18 cellular contexts compared by ENCODE assay signal in the genomic region with DNA sequence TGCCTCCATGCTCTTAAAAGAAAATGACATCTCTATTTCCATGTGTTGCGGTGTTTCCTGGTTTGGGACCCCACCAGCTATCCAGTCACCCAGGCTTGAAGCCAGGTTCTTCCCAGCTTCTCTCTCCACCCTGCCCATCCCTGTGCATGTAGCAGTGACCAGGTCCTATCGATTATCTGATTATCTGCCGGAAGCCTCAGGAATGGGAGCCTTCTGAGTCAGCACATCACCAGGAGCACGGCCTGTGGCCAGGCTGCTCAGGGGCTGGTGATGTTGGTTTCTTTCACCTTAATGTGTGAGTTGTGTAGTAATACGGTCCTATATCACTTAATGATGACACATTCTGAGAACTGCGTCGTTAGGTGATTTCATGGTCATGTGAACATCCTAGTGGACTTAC. TPM values are rescaled to one million over a fixed set of nuclear protein-coding genes. Genes with fewer than 3 reads are reported as not detected.
DNase-seq lines count a peak whose midpoint lies in the region; ATAC-seq, FAIRE-seq and TF ChIP-seq lines count a peak whose summit lies in the region.
"Had no signal": no experiment of that assay in that cellular context is flagged by ENCODE, and none has a peak within 500 bp of the region (broad histone marks: within the 10 kb centered on the region; RNA-seq: fewer than 3 reads in every experiment).

No MANE protein-coding gene starts in this region.

- H3K9me3 Mint-ChIP-seq in activated T-helper 17 cell treated with anti-CD3 and anti-CD28 coated beads, Interleukin-2, amount 50 U/mL, for 72 hours = no peaks in the 10 kb centered on the region
- no peaks in the 10 kb centered on the region for H3K9me3 Mint-ChIP-seq in type B pancreatic cell
- H3K9me3 Mint-ChIP-seq: CD8-positive, alpha-beta T cell; IgD-negative memory B cell had no signal

- H3K36me3 ChIP-seq in mammary epithelial cell (ENCODE audit: insufficient read depth, low read length) (no peaks in the 10 kb centered on the region), breast epithelium (no peaks in the 10 kb centered on the region), H1 (ENCODE audit: control insufficient read depth in 2 of 4, insufficient read depth in 4 of 4, low read length in 3 of 4) (no peaks in the 10 kb centered on the region)

- no peak for FAIRE-seq in H1 (lab: Jason Lieb, UNC)
- FAIRE-seq: H54 had no signal

- H3K9me3 ChIP-seq in mammary epithelial cell (replicated peaks; ENCODE audit: insufficient read depth, low read length) = no peaks in the 10 kb centered on the region
- no peaks in the 10 kb centered on the region for H3K9me3 ChIP-seq in breast epithelium
- H3K9me3 ChIP-seq in H1 (ENCODE audit: insufficient read depth in 2 of 2, low read depth in 1 of 2, low read length in 1 of 2) = no peaks in the 10 kb centered on the region
- H3K9me3 ChIP-seq: A549; BLaER1 treated with 17β-estradiol and CSF1 and Interleukin-3, amounts not matched to agents 10 nM and 100 nM had no signal

- no TSS peak for BruUV-seq in mammary epithelial cell (replicated peaks; lab: Mats Ljungman, UMichigan)

- H3K27me3 ChIP-seq in mammary epithelial cell (ENCODE audit: insufficient read depth, low read length) (no peaks in the 10 kb centered on the region), breast epithelium (no peaks in the 10 kb centered on the region), H1 (replicated peaks in 1 of 4; ENCODE audit: control insufficient read depth in 3 of 4, extremely low read depth in 1 of 4, insufficient read depth in 3 of 4, low read length in 3 of 4) (no peaks in the 10 kb centered on the region; a peak in 1 of 7 replicates)
- H3K27me3 ChIP-seq: BLaER1 treated with 17β-estradiol and CSF1 and Interleukin-3, amounts not matched to agents 10 nM and 100 nM had no signal

- peaks cover 20% of the 10 kb centered on the region for H3K4me1 Mint-ChIP-seq in activated T-helper 17 cell treated with anti-CD3 and anti-CD28 coated beads, Interleukin-2, amount 50 U/mL, for 72 hours
- H3K4me1 Mint-ChIP-seq in type B pancreatic cell (ENCODE audit: unreplicated experiment) = peaks cover 33% of the 10 kb centered on the region

- no peak overlapping the region for H2BK5ac ChIP-seq in H1 (ENCODE audit: low read depth, low read length)

- H3K23me2 ChIP-seq in H1 (ENCODE audit: low read depth, low read length) = no peaks in the 10 kb centered on the region

- no peak overlapping the region for H3K4me3 ChIP-seq in mammary epithelial cell (replicated peaks in 1 of 3; ENCODE audit: insufficient read depth in 1 of 3, low read depth in 2 of 3, low read length in 3 of 3)
- H3K4me3 ChIP-seq in breast epithelium = no peak overlapping the region
- no peak overlapping the region for H3K4me3 ChIP-seq in H1 (ENCODE audit: extremely low read depth in 1 of 4, insufficient read depth in 2 of 4, low read depth in 3 of 4, low read length in 4 of 4)
- H3K4me3 ChIP-seq: A549; BLaER1 treated with 17β-estradiol and CSF1 and Interleukin-3, amounts not matched to agents 10 nM and 100 nM; GM12878; GM23248 had no signal

- no peak overlapping the region for H2BK15ac ChIP-seq in H1 (ENCODE audit: low read length)

- H4K20me1 ChIP-seq in mammary epithelial cell (ENCODE audit: insufficient read depth, low read length) (peaks cover 2% of the 10 kb centered on the region), H1 (replicated peaks in 1 of 2; ENCODE audit: control insufficient read depth in 1 of 2, insufficient read depth in 2 of 2, low read length in 2 of 2) (peaks cover 19 to 40% of the 10 kb centered on the region in 2 experiments)

- DNase-seq in mammary epithelial cell = peak; percentile 21
- no peak for DNase-seq in breast epithelium (ENCODE audit: low spot score in 2 of 2)
- no peak for DNase-seq in H1 (ENCODE audit: low read depth in 1 of 2, low spot score in 2 of 2)
- no peak for DNase-seq in type B pancreatic cell (ENCODE audit: extremely low spot score, unreplicated experiment)
- DNase-seq in T1000 (lab: John Stamatoyannopoulos, UW) = no peak
- no peak for DNase-seq in HuH-7.5 (ENCODE audit: low spot score)

- H3K27ac Mint-ChIP-seq in activated T-helper 17 cell treated with anti-CD3 and anti-CD28 coated beads, Interleukin-2, amount 50 U/mL, for 72 hours = peak overlapping the region; percentile 17
- peak overlapping the region; percentile 71 for H3K27ac Mint-ChIP-seq in type B pancreatic cell
- H3K27ac Mint-ChIP-seq: CD8-positive, alpha-beta T cell; IgD-negative memory B cell had no signal

- peak overlapping the region; percentile 36; the same call in 1 of the 2 replicates for H4K8ac ChIP-seq in H1 (ENCODE audit: extremely low read depth, insufficient read depth, low read length)

- no peak overlapping the region for H4K91ac ChIP-seq in H1 (replicated peaks; ENCODE audit: insufficient read length, low read length)

- no peak overlapping the region for H3K14ac ChIP-seq in H1 (ENCODE audit: insufficient read length)

- no peak overlapping the region for H3K56ac ChIP-seq in H1 (replicated peaks; ENCODE audit: insufficient read length, low read depth, low read length)

- dilution Hi-C loops in mammary epithelial cell (cut with HindIII; ENCODE audit: low sequenced_read_pairs) = no loop called here

- POLR2A ChIA-PET in H1 (lab: Charles Lee; ENCODE audit: partially characterized antibody) = interaction anchor here (1.2 to 4.3 kb wide), 6 partner anchors 24 to 75 kb away, joined by 3 to 21 read pairs (median 4); a partner anchor contains a TSS

- H2BK120ac ChIP-seq in H1 (replicated peaks; ENCODE audit: low read depth, low read length) = no peak overlapping the region

- H3K79me2 ChIP-seq in mammary epithelial cell (ENCODE audit: insufficient read depth, low read length) = peaks cover 89% of the 10 kb centered on the region
- H3K79me2 ChIP-seq in H1 (ENCODE audit: control insufficient read depth in 1 of 2, insufficient read depth in 2 of 2, low read length in 2 of 2) = peaks cover 0 to 47% of the 10 kb centered on the region in 2 experiments; a peak in 2 of 4 replicates

- no peak overlapping the region for H2AK5ac ChIP-seq in H1 (ENCODE audit: low read depth, low read length)

- H2BK20ac ChIP-seq in H1 (ENCODE audit: low read length) = no peak overlapping the region

- H4K5ac ChIP-seq in H1 (ENCODE audit: insufficient read length, low read depth, low read length) = no peak overlapping the region

- H3K27me3 Mint-ChIP-seq in activated T-helper 17 cell treated with anti-CD3 and anti-CD28 coated beads, Interleukin-2, amount 50 U/mL, for 72 hours = no peaks in the 10 kb centered on the region
- no peaks in the 10 kb centered on the region for H3K27me3 Mint-ChIP-seq in type B pancreatic cell
- H3K27me3 Mint-ChIP-seq: IgD-negative memory B cell had no signal

- ATAC-seq in activated T-helper 17 cell treated with anti-CD3 and anti-CD28 coated beads, Interleukin-2, amount 50 U/mL, for 72 hours (replicated peaks) = no peak
- no peak for ATAC-seq in HG02763 (IDR thresholded peaks at IDR 0.05; ENCODE audit: unreplicated experiment)

- no peak for TF ChIP-seq RAD21 in H1 (IDR thresholded peaks at IDR 0.05 in 1 of 2, conservative IDR thresholded peaks at IDR 0.05 in 1 of 2; ENCODE audit: low read depth in 2 of 2, low read length in 2 of 2)

- H2BK12ac ChIP-seq in H1 (ENCODE audit: low read depth, low read length) = no peak overlapping the region

- CTCF ChIA-PET in mammary epithelial cell (lab: Charles Lee; ENCODE audit: low non-redundant PET) = no interaction called here
- CTCF ChIA-PET in H1 (lab: Charles Lee; ENCODE audit: partially characterized antibody) = interaction anchor here (0.5 to 6.1 kb wide), 19 partner anchors 10 to 426 kb away, joined by 3 to 73 read pairs (median 12); a partner anchor contains a TSS

- H2AFZ ChIP-seq in mammary epithelial cell (ENCODE audit: low read depth, low read length) (no peak overlapping the region), H1 (ENCODE audit: low read length) (no peak overlapping the region)
- H2AFZ ChIP-seq: GM23248 had no signal

- no peaks in the 10 kb centered on the region for H3K36me3 Mint-ChIP-seq in activated T-helper 17 cell treated with anti-CD3 and anti-CD28 coated beads, Interleukin-2, amount 50 U/mL, for 72 hours (ENCODE audit: low read depth)
- H3K36me3 Mint-ChIP-seq in type B pancreatic cell = no peaks in the 10 kb centered on the region

- in situ Hi-C loops in mammary epithelial cell (cut with MboI; ENCODE audit: low sequenced_read_pairs in 2 of 2) = no loop called here

- H3K27ac ChIP-seq in mammary epithelial cell (ENCODE audit: insufficient read depth, low read depth, low read length) = no peak overlapping the region
- H3K27ac ChIP-seq in breast epithelium = no peak overlapping the region
- H3K27ac ChIP-seq in H1 (ENCODE audit: low read depth, low read length) = no peak overlapping the region
- H3K27ac ChIP-seq: 22Rv1; A549; BLaER1 treated with 17β-estradiol and CSF1 and Interleukin-3, amounts not matched to agents 10 nM and 100 nM; GM23248 had no signal

- H3K9ac ChIP-seq in mammary epithelial cell (ENCODE audit: insufficient read depth, low read length) (no peak overlapping the region), H1 (replicated peaks in 1 of 4; ENCODE audit: extremely low read depth in 1 of 4, low read depth in 3 of 4, low read length in 3 of 4) (no peak overlapping the region)
- H3K9ac ChIP-seq: BLaER1 treated with 17β-estradiol and CSF1 and Interleukin-3, amounts not matched to agents 10 nM and 100 nM; GM23248 had no signal

- H3K79me1 ChIP-seq in H1 (ENCODE audit: low read depth, low read length) = peaks cover 26% of the 10 kb centered on the region

- H3K4me2 ChIP-seq in mammary epithelial cell (ENCODE audit: insufficient read depth, low read depth, low read length) = no peak overlapping the region
- no peak overlapping the region for H3K4me2 ChIP-seq in H1 (ENCODE audit: insufficient read depth in 1 of 2, low read depth in 2 of 2, low read length in 2 of 2)
- H3K4me2 ChIP-seq: A549 had no signal

- no peak overlapping the region for H3K23ac ChIP-seq in H1 (ENCODE audit: insufficient read length)

- TF ChIP-seq CTCF in mammary epithelial cell (conservative IDR thresholded peaks at IDR 0.05 in 1 of 2, IDR thresholded peaks at IDR 0.05 in 1 of 2; ENCODE audit: extremely low read depth in 1 of 2, insufficient read depth in 1 of 2, low read depth in 1 of 2, low read length in 2 of 2) = no peak
- TF ChIP-seq CTCF in breast epithelium (IDR thresholded peaks at IDR 0.05) = no peak
- TF ChIP-seq CTCF in H1 (IDR thresholded peaks at IDR 0.05; ENCODE audit: control extremely low read depth in 1 of 3, insufficient read depth in 1 of 3, low read depth in 1 of 3, low read length in 3 of 3) = no peak
- TF ChIP-seq CTCF in type B pancreatic cell (conservative IDR thresholded peaks at IDR 0.05) = no peak

- peaks cover 20% of the 10 kb centered on the region for H3K4me1 ChIP-seq in mammary epithelial cell (ENCODE audit: insufficient read depth, low read length)
- H3K4me1 ChIP-seq in breast epithelium = peaks cover 0 to 15% of the 10 kb centered on the region in 2 donors
- H3K4me1 ChIP-seq in H1 (replicated peaks in 1 of 4; ENCODE audit: control insufficient read depth in 3 of 4, insufficient read depth in 4 of 4, low read length in 3 of 4) = peaks cover 0 to 10% (median 7%) of the 10 kb centered on the region in 4 experiments; a peak in 6 of 7 replicates

- TF ChIP-seq POLR2A in breast epithelium (IDR thresholded peaks at IDR 0.05) (no peak), H1 (IDR thresholded peaks at IDR 0.05; ENCODE audit: control extremely low read depth in 1 of 2, low read depth in 2 of 2, low read length in 2 of 2) (no peak)

- intact Hi-C loops in mammary epithelial cell (cut with micrococcal nuclease) = loop anchor here (2.0 kb wide), 3 partner anchors 34 to 110 kb away; a partner anchor contains a TSS
- intact Hi-C loops in breast epithelium (cut with DNase I; ENCODE audit: low total_unique reads) = loop anchor here (10.0 kb wide), 1 partner anchor 538 kb away; a partner anchor contains a TSS

- H3K18ac ChIP-seq in H1 (ENCODE audit: extremely low read depth, low read length) = no peak overlapping the region

- no peak for TF ChIP-seq EP300 in H1 (IDR thresholded peaks at IDR 0.05; ENCODE audit: borderline replicate concordance in 1 of 2, low read depth in 2 of 2, low read length in 2 of 2)

- 79% methylated on average over 7 of the region's 7 CpGs for WGBS in mammary epithelial cell (ENCODE audit: low coverage, missing lambda C conversion rate)
- WGBS in H1 (ENCODE audit: extremely low coverage in 1 of 2, insufficient coverage in 1 of 2, insufficient read length in 1 of 2, insufficient replicate concordance in 2 of 2, low coverage in 1 of 2, low lambda C conversion rate in 2 of 2, missing lambda C conversion rate in 1 of 2), 2 experiments = 94% methylated on average over 7 of the region's 7 CpGs; no CpG with 5 or more reads in 1 of the 2 experiments

- no peak overlapping the region for H3K4ac ChIP-seq in H1 (replicated peaks; ENCODE audit: insufficient read length, low read depth, low read length)

- no peak overlapping the region for H3K4me3 Mint-ChIP-seq in activated T-helper 17 cell treated with anti-CD3 and anti-CD28 coated beads, Interleukin-2, amount 50 U/mL, for 72 hours
- H3K4me3 Mint-ChIP-seq in type B pancreatic cell = no peak overlapping the region
- H3K4me3 Mint-ChIP-seq: CD8-positive, alpha-beta T cell; IgD-negative memory B cell had no signal

RNA-seq across cellular contexts. Expression of a gene that starts 33.7 kb away (rescaled TPM):
- total RNA-seq in mammary epithelial cell (10 to 100 TPM; 32.9 to 48.0 TPM), breast epithelium (10 to 100 TPM; 18.6 to 50.8 (median 33.8) TPM), type B pancreatic cell (ENCODE audit: low replicate concordance) (44.7 and 63.7 TPM in 2 replicates)
- polyA plus RNA-seq in mammary epithelial cell (15.2 TPM), H1 (2011; rRNA removed) (14.6 and 22.5 TPM in 2 replicates)
- 15.8 TPM for polyA minus RNA-seq in mammary epithelial cell
- total RNA-seq in activated T-helper 17 cell treated with anti-CD3 and anti-CD28 coated beads, Interleukin-2, amount 50 U/mL, for 72 hours = 10 to 100 TPM; 19.8 to 27.7 TPM
- 25.7 and 27.0 TPM in 2 replicates for total RNA-seq in H1 (2021; fragmentation: NEBNext Ultra II Directional; extraction: Animal tissue kit (Norgen Biotek cat#: 25700))
- 23.0 TPM for polyA plus RNA-seq in H1 (2011; cell fraction: cytosol; rRNA removed)
- 71.7 TPM for polyA plus RNA-seq in H1 (2011; cell fraction: nucleus; rRNA removed)
- 22.9 to 30.5 TPM (median 24.6 TPM) in 4 replicates for polyA plus RNA-seq in H1 (2012, experiment 1 of 2)
- polyA plus RNA-seq in H1 (2012, experiment 2 of 2) = 16.5 TPM
- 12.6 TPM for polyA plus RNA-seq in H1 (2013, experiment 1 of 2)
- 11.6 TPM for polyA plus RNA-seq in H1 (2013, experiment 2 of 2)
- 7.8 and 11.9 TPM in 2 replicates for polyA minus RNA-seq in H1 (2011; rRNA and poly(A)+ RNA removed)
- polyA minus RNA-seq in H1 (2011; cell fraction: cytosol; rRNA and poly(A)+ RNA removed) = 16.8 TPM
- polyA minus RNA-seq in H1 (2011; cell fraction: nucleus; rRNA and poly(A)+ RNA removed) = 25.7 TPM

RNA-seq across cellular contexts. Expression of a gene that starts 34.1 kb away (rescaled TPM):
- total RNA-seq in mammary epithelial cell (1 to 10 TPM in 1 of 2 donors, under 1 TPM in 1; 0.92 to 1.8 TPM), breast epithelium (1 to 10 TPM in 2 of 3 donors, under 1 TPM in 1; 0.16 to 1.3 (median 1.0) TPM), type B pancreatic cell (ENCODE audit: low replicate concordance) (0.56 and 1.3 TPM in 2 replicates)
- polyA plus RNA-seq in mammary epithelial cell (0.79 TPM), H1 (2011; rRNA removed) (0.30 and 0.55 TPM in 2 replicates)
- 2.8 TPM for polyA minus RNA-seq in mammary epithelial cell
- under 1 TPM; 0.06 to 0.40 TPM for total RNA-seq in activated T-helper 17 cell treated with anti-CD3 and anti-CD28 coated beads, Interleukin-2, amount 50 U/mL, for 72 hours
- total RNA-seq in H1 (2021; fragmentation: NEBNext Ultra II Directional; extraction: Animal tissue kit (Norgen Biotek cat#: 25700)) = 0.38 and 0.39 TPM in 2 replicates
- polyA plus RNA-seq in H1 (2011; cell fraction: cytosol; rRNA removed) = 0.69 TPM
- 0.73 TPM for polyA plus RNA-seq in H1 (2011; cell fraction: nucleus; rRNA removed)
- 0.22 to 0.24 TPM (median 0.23 TPM) in 3 of 4 replicates, not detected in the other for polyA plus RNA-seq in H1 (2012, experiment 1 of 2)
- 0.20 TPM for polyA plus RNA-seq in H1 (2012, experiment 2 of 2)
- 0.22 TPM for polyA plus RNA-seq in H1 (2013, experiment 1 of 2)
- 0.26 TPM for polyA plus RNA-seq in H1 (2013, experiment 2 of 2)
- 0.22 and 0.32 TPM in 2 replicates for polyA minus RNA-seq in H1 (2011; rRNA and poly(A)+ RNA removed)
- not detected for polyA minus RNA-seq in H1 (2011; cell fraction: cytosol; rRNA and poly(A)+ RNA removed)
- 0.80 TPM for polyA minus RNA-seq in H1 (2011; cell fraction: nucleus; rRNA and poly(A)+ RNA removed)
- polyA plus RNA-seq: GM23248, IgD-negative memory B cell had no signal

RNA-seq across cellular contexts. Expression of a gene that starts 47.6 kb away (rescaled TPM):
- total RNA-seq in mammary epithelial cell = 10 to 100 TPM in 1 of 2 donors, 1 to 10 TPM in 1; 9.5 to 18.6 TPM
- 41.3 TPM for polyA plus RNA-seq in mammary epithelial cell
- 4.1 TPM for polyA minus RNA-seq in mammary epithelial cell
- 10 to 100 TPM; 21.3 to 35.1 (median 22.1) TPM for total RNA-seq in breast epithelium
- total RNA-seq in activated T-helper 17 cell treated with anti-CD3 and anti-CD28 coated beads, Interleukin-2, amount 50 U/mL, for 72 hours = 10 to 100 TPM; 56.9 to 57.2 TPM
- total RNA-seq in H1 (2021; fragmentation: NEBNext Ultra II Directional; extraction: Animal tissue kit (Norgen Biotek cat#: 25700)) = 48.0 and 48.5 TPM in 2 replicates
- polyA plus RNA-seq in H1 (2011; rRNA removed) = 91.6 and 113 TPM in 2 replicates
- 68.0 TPM for polyA plus RNA-seq in H1 (2011; cell fraction: cytosol; rRNA removed)
- polyA plus RNA-seq in H1 (2011; cell fraction: nucleus; rRNA removed) = 71.1 TPM
- 40.4 to 54.4 TPM (median 47.9 TPM) in 4 replicates for polyA plus RNA-seq in H1 (2012, experiment 1 of 2)
- polyA plus RNA-seq in H1 (2012, experiment 2 of 2) = 86.0 TPM
- 32.3 TPM for polyA plus RNA-seq in H1 (2013, experiment 1 of 2)
- polyA plus RNA-seq in H1 (2013, experiment 2 of 2) = 33.2 TPM
- polyA minus RNA-seq in H1 (2011; rRNA and poly(A)+ RNA removed) = 18.7 and 22.3 TPM in 2 replicates
- 29.5 TPM for polyA minus RNA-seq in H1 (2011; cell fraction: cytosol; rRNA and poly(A)+ RNA removed)
- 26.8 TPM for polyA minus RNA-seq in H1 (2011; cell fraction: nucleus; rRNA and poly(A)+ RNA removed)
- 32.2 and 35.6 TPM in 2 replicates for total RNA-seq in type B pancreatic cell (ENCODE audit: low replicate concordance)

RNA-seq across cellular contexts. Expression of a gene that starts 50.4 kb away (rescaled TPM):
- under 1 TPM in 1 of 2 donors, not detected in 1; 0.66 TPM for total RNA-seq in mammary epithelial cell
- 0.22 TPM for polyA plus RNA-seq in mammary epithelial cell
- polyA minus RNA-seq in mammary epithelial cell = 0.41 TPM
- 1 to 10 TPM in 2 of 3 donors, under 1 TPM in 1; 0.98 to 1.9 (median 1.3) TPM for total RNA-seq in breast epithelium
- total RNA-seq in activated T-helper 17 cell treated with anti-CD3 and anti-CD28 coated beads, Interleukin-2, amount 50 U/mL, for 72 hours = 10 to 100 TPM in 1 of 2 donors, 1 to 10 TPM in 1; 6.7 to 11.6 TPM
- 6.8 and 7.5 TPM in 2 replicates for total RNA-seq in H1 (2021; fragmentation: NEBNext Ultra II Directional; extraction: Animal tissue kit (Norgen Biotek cat#: 25700))
- polyA plus RNA-seq in H1 (2011; rRNA removed) = 2.7 and 6.4 TPM in 2 replicates
- 2.3 TPM for polyA plus RNA-seq in H1 (2011; cell fraction: cytosol; rRNA removed)
- 6.4 TPM for polyA plus RNA-seq in H1 (2011; cell fraction: nucleus; rRNA removed)
- 3.2 to 8.2 TPM (median 7.6 TPM) in 4 replicates for polyA plus RNA-seq in H1 (2012, experiment 1 of 2)
- 7.1 TPM for polyA plus RNA-seq in H1 (2012, experiment 2 of 2)
- 6.4 TPM for polyA plus RNA-seq in H1 (2013, experiment 1 of 2)
- polyA plus RNA-seq in H1 (2013, experiment 2 of 2) = 6.2 TPM
- polyA minus RNA-seq in H1 (2011; rRNA and poly(A)+ RNA removed) = 1.1 TPM in 2 replicates
- polyA minus RNA-seq in H1 (2011; cell fraction: cytosol; rRNA and poly(A)+ RNA removed) = 7.6 TPM
- 8.8 TPM for polyA minus RNA-seq in H1 (2011; cell fraction: nucleus; rRNA and poly(A)+ RNA removed)
- total RNA-seq in type B pancreatic cell (ENCODE audit: low replicate concordance) = 2.2 and 3.7 TPM in 2 replicates
- total RNA-seq: G401, GM23248 had no signal
- polyA plus RNA-seq: AG04450, GM23248 had no signal

RNA-seq across cellular contexts. Expression of a gene that starts 51.4 kb away (rescaled TPM):
- total RNA-seq in mammary epithelial cell = 1 to 10 TPM; 7.0 to 9.7 TPM
- polyA plus RNA-seq in mammary epithelial cell = 14.2 TPM
- polyA minus RNA-seq in mammary epithelial cell = 3.2 TPM
- total RNA-seq in breast epithelium = 10 to 100 TPM; 29.5 to 54.4 (median 34.7) TPM
- total RNA-seq in activated T-helper 17 cell treated with anti-CD3 and anti-CD28 coated beads, Interleukin-2, amount 50 U/mL, for 72 hours = 10 to 100 TPM; 12.9 to 32.1 TPM
- total RNA-seq in H1 (2021; fragmentation: NEBNext Ultra II Directional; extraction: Animal tissue kit (Norgen Biotek cat#: 25700)) = 30.5 and 31.8 TPM in 2 replicates
- polyA plus RNA-seq in H1 (2011; rRNA removed) = 130 and 144 TPM in 2 replicates
- 127 TPM for polyA plus RNA-seq in H1 (2011; cell fraction: cytosol; rRNA removed)
- 71.3 TPM for polyA plus RNA-seq in H1 (2011; cell fraction: nucleus; rRNA removed)
- 38.7 to 84.3 TPM (median 76.0 TPM) in 4 replicates for polyA plus RNA-seq in H1 (2012, experiment 1 of 2)
- 102 TPM for polyA plus RNA-seq in H1 (2012, experiment 2 of 2)
- polyA plus RNA-seq in H1 (2013, experiment 1 of 2) = 35.8 TPM
- polyA plus RNA-seq in H1 (2013, experiment 2 of 2) = 35.4 TPM
- polyA minus RNA-seq in H1 (2011; rRNA and poly(A)+ RNA removed) = 9.3 and 13.3 TPM in 2 replicates
- polyA minus RNA-seq in H1 (2011; cell fraction: cytosol; rRNA and poly(A)+ RNA removed) = 17.0 TPM
- 10.3 TPM for polyA minus RNA-seq in H1 (2011; cell fraction: nucleus; rRNA and poly(A)+ RNA removed)
- total RNA-seq in type B pancreatic cell (ENCODE audit: low replicate concordance) = 36.7 and 41.3 TPM in 2 replicates
